In the genomic region with DNA sequence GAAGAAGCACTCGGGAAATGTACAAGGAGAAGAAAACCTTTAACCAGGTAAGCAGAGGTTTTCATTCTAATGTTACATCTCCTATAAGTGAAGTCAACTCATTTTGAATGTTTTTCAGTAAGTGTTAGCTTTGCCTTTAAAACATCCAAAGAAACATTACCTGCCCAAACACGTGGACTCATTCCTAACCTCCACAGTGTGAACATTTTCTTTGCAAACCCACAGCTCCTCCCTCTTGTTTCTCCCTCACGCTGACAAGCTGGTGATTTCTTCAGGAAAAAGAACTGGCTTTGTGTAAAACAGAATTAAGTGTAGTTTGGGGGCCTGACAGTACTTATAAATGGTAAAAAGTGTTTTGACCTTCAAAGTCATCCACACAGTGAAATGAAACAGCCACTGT, we compare ENCODE assay signal across 1 cellular context.
TF ChIP-seq lines count a peak whose summit lies in the region.

No MANE protein-coding gene starts in this region.

TF ChIP-seq in endothelial cell of umbilical vein, 7 proteins besides CTCF, POLR2A, EP300 and RAD21:
- TF ChIP-seq POLR2AphosphoS5 (IDR thresholded peaks at IDR 0.05; ENCODE audit: insufficient read depth, low read depth, low read length) (no peak), MYC (IDR thresholded peaks at IDR 0.05; ENCODE audit: low read depth, low read length) (no peak), FOS (IDR thresholded peaks at IDR 0.05; ENCODE audit: borderline replicate concordance, insufficient read depth, low read length) (no peak), GATA2 (IDR thresholded peaks at IDR 0.05; ENCODE audit: insufficient read depth, insufficient read length, low read depth, low read length) (no peak), JUN (IDR thresholded peaks at IDR 0.05; ENCODE audit: borderline replicate concordance, insufficient read depth, insufficient read length, low read depth) (no peak), EZH2 (IDR thresholded peaks at IDR 0.05; ENCODE audit: borderline replicate concordance, low read depth, low read length, severe bottlenecking) (no peak)
- TF ChIP-seq, protein P1, sequence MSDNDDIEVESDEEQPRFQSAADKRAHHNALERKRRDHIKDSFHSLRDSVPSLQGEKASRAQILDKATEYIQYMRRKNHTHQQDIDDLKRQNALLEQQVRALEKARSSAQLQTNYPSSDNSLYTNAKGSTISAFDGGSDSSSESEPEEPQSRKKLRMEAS (IDR thresholded peaks at IDR 0.05; ENCODE audit: insufficient read depth, insufficient read length): no peak
